1 cellular context compared by ENCODE assay signal in genomic region chr5:82365744-82366228, GRCh38.
TF ChIP-seq lines count a peak whose summit lies in the region.

No MANE protein-coding gene starts in this region.

TF ChIP-seq in HepG2, 621 proteins besides CTCF, POLR2A, EP300 and RAD21 (continued from another document and continues in another):
- TF ChIP-seq ZBTB4 (CRISPR knock-in tag; IDR thresholded peaks at IDR 0.05; ENCODE audit: borderline replicate concordance) (no peak), ZNF337 (CRISPR knock-in tag; IDR thresholded peaks at IDR 0.05; ENCODE audit: borderline replicate concordance, low read depth) (no peak), ZNF691 (CRISPR knock-in tag; IDR thresholded peaks at IDR 0.05; ENCODE audit: borderline replicate concordance, low read depth) (peak; percentile 67; the same call in 1 of the 2 replicates), AHR (CRISPR knock-in tag; IDR thresholded peaks at IDR 0.05) (no peak), PREB (CRISPR knock-in tag; IDR thresholded peaks at IDR 0.05) (no peak), NFE2L1 (CRISPR knock-in tag; IDR thresholded peaks at IDR 0.05; ENCODE audit: borderline replicate concordance) (no peak), PHF8 (CRISPR knock-in tag; IDR thresholded peaks at IDR 0.05) (no peak), SIX4 (CRISPR knock-in tag; IDR thresholded peaks at IDR 0.05) (no peak), ZFAT (CRISPR knock-in tag; conservative IDR thresholded peaks at IDR 0.05) (no peak), TARDBP (CRISPR knock-in tag; IDR thresholded peaks at IDR 0.05) (no peak), NFKBIZ (CRISPR knock-in tag; IDR thresholded peaks at IDR 0.05) (no peak), ZNF564 (CRISPR knock-in tag; IDR thresholded peaks at IDR 0.05) (no peak), ZSCAN12 (CRISPR knock-in tag; IDR thresholded peaks at IDR 0.05) (no peak), SKI (IDR thresholded peaks at IDR 0.05; ENCODE audit: partially characterized antibody) (no peak), MLXIP (CRISPR knock-in tag; IDR thresholded peaks at IDR 0.05; ENCODE audit: borderline replicate concordance) (no peak), MXI1 (IDR thresholded peaks at IDR 0.05; ENCODE audit: borderline replicate concordance, low read depth, low read length) (no peak), BCL3 (CRISPR knock-in tag; IDR thresholded peaks at IDR 0.05) (no peak), ZIK1 (CRISPR knock-in tag; IDR thresholded peaks at IDR 0.05; ENCODE audit: borderline replicate concordance, low read depth) (no peak), HCFC1 (IDR thresholded peaks at IDR 0.05; ENCODE audit: low read depth, low read length) (no peak), FOXA1 (IDR thresholded peaks at IDR 0.05) (no peak), FOXA1 (CRISPR knock-in tag; IDR thresholded peaks at IDR 0.05) (peak; percentile 58), XRCC5 (optimal IDR thresholded peaks at IDR 0.05; ENCODE audit: low read length) (no peak), ZBTB46 (CRISPR knock-in tag; IDR thresholded peaks at IDR 0.05; ENCODE audit: borderline replicate concordance) (no peak), THAP7 (CRISPR knock-in tag; IDR thresholded peaks at IDR 0.05) (no peak), ZSCAN25 (CRISPR knock-in tag; IDR thresholded peaks at IDR 0.05) (no peak), CHCHD3 (CRISPR knock-in tag; IDR thresholded peaks at IDR 0.05) (no peak), SIN3A (IDR thresholded peaks at IDR 0.05; ENCODE audit: borderline replicate concordance, low read depth, low read length) (no peak), CCAR2 (optimal IDR thresholded peaks at IDR 0.05; ENCODE audit: low read depth, low read length) (no peak), GLI4 (CRISPR knock-in tag; IDR thresholded peaks at IDR 0.05; ENCODE audit: borderline replicate concordance) (no peak), DMAP1 (CRISPR knock-in tag; IDR thresholded peaks at IDR 0.05) (no peak), ZBTB1 (CRISPR knock-in tag; IDR thresholded peaks at IDR 0.05; ENCODE audit: borderline replicate concordance) (no peak), ZNF780A (CRISPR knock-in tag; IDR thresholded peaks at IDR 0.05) (no peak), SUZ12 (IDR thresholded peaks at IDR 0.05; ENCODE audit: low read depth, low read length) (no peak), GFI1 (CRISPR knock-in tag; IDR thresholded peaks at IDR 0.05; ENCODE audit: borderline replicate concordance) (peak; percentile 55; the same call in 1 of the 2 replicates), ZNF850 (CRISPR knock-in tag; conservative IDR thresholded peaks at IDR 0.05) (no peak), ELF3 (CRISPR knock-in tag; IDR thresholded peaks at IDR 0.05) (no peak; the same call in 1 of the 2 replicates), SRF (IDR thresholded peaks at IDR 0.05; ENCODE audit: low read depth, low read length) (no peak), YEATS2 (CRISPR knock-in tag; IDR thresholded peaks at IDR 0.05; ENCODE audit: borderline replicate concordance) (peak; percentile 35; the same call in 1 of the 2 replicates), ZNF24 (IDR thresholded peaks at IDR 0.05) (no peak), ETS1 (CRISPR knock-in tag; IDR thresholded peaks at IDR 0.05) (no peak), ZNF766 (CRISPR knock-in tag; IDR thresholded peaks at IDR 0.05; ENCODE audit: borderline replicate concordance) (no peak), ZNF441 (CRISPR knock-in tag; IDR thresholded peaks at IDR 0.05; ENCODE audit: borderline replicate concordance) (no peak), RXRA (CRISPR knock-in tag; IDR thresholded peaks at IDR 0.05) (peak; percentile 70; the same call in 1 of the 2 replicates), ZMAT5 (CRISPR knock-in tag; IDR thresholded peaks at IDR 0.05; ENCODE audit: borderline replicate concordance, low read depth) (no peak), FOSL1 (CRISPR knock-in tag; IDR thresholded peaks at IDR 0.05; ENCODE audit: borderline replicate concordance) (no peak), DZIP1 (CRISPR knock-in tag; IDR thresholded peaks at IDR 0.05) (no peak), ZBTB38 (CRISPR knock-in tag; IDR thresholded peaks at IDR 0.05) (no peak), HDAC2 (CRISPR knock-in tag; IDR thresholded peaks at IDR 0.05) (no peak), ZNF547 (CRISPR knock-in tag; IDR thresholded peaks at IDR 0.05) (no peak), EEA1 (CRISPR knock-in tag; IDR thresholded peaks at IDR 0.05; ENCODE audit: borderline replicate concordance) (no peak), ZNF335 (CRISPR knock-in tag; IDR thresholded peaks at IDR 0.05) (peak; percentile 30; the same call in 1 of the 2 replicates), MTA3 (CRISPR knock-in tag; IDR thresholded peaks at IDR 0.05) (no peak), ZNF276 (CRISPR knock-in tag; IDR thresholded peaks at IDR 0.05; ENCODE audit: low read depth) (no peak)
